ENCODE assay signal across 26 cellular contexts in the genomic region with DNA sequence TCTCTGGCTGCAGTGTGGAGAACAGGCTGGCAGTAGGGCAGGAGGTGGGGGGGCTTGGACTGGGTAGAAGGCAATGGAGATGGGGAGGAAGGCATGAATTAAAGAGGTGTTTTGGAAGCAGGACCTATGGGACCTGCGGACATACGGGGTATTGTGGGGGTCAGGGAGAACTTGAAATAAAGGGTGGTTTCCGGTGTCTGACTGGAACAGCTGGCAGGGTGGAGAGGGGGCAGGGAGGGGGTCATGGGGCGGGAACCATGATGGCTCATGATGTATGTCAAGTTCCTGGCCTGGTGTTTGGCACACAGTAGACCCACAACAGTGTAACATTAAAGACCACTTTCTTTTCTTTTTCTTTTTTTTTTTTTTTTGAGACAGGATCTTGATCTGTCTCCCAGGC. TPM values are rescaled to one million over a fixed set of nuclear protein-coding genes. Genes with fewer than 3 reads are reported as not detected.
"Had no signal": no experiment of that assay in that cellular context is flagged by ENCODE, and none has a peak within 500 bp of the region (broad histone marks: within the 10 kb centered on the region; RNA-seq: fewer than 3 reads in every experiment).

No MANE protein-coding gene starts in this region.

- H3K4me3 ChIP-seq: adrenal gland had no signal

- DNase-seq: activated B cell treated with CpG ODN at 0.5 μM for 24 hours; activated CD4-positive, alpha-beta memory T cell treated with anti-CD3 and anti-CD28 coated beads for 36 hours; activated CD4-positive, alpha-beta T cell treated with anti-CD3 and anti-CD28 coated beads, Interleukin-2, amount 10 ng/mL, durations not matched to agents 7 days and 5 days; activated gamma-delta T cell treated with Interleukin-2 at 50 U/mL for 16 hours; activated naive CD4-positive, alpha-beta T cell treated with anti-CD3 and anti-CD28 coated beads, Interleukin-2, amount 10 ng/mL, durations not matched to agents 7 days and 5 days; activated naive CD8-positive, alpha-beta T cell treated with anti-CD3 and anti-CD28 coated beads, Interleukin-2, amount 10 ng/mL, durations not matched to agents 7 days and 5 days; activated T-cell treated with anti-CD3 and anti-CD28 coated beads for 4 hours; activated T-cell treated with anti-CD3 and anti-CD28 coated beads, Interleukin-2, amount 50 U/mL, for 48 hours; anterior cingulate cortex; cerebellar nuclear complex; NCI-H1105 treated with DMSO at 0.1 percent for 48 hours; NCI-H1436 treated with DMSO at 0.1 percent for 48 hours; NCI-H187; NCI-H2081; NCI-H510A treated with DMSO at 0.1 percent for 48 hours; NCI-H69; NK-92 treated with Interleukin-12 subunit alpha and Interleukin-12 subunit beta, amount 100 ng/mL, for 24 hours; PC-3; SHP77; T-helper 17 cell; T-helper 9 cell had no signal

- H3K36me3 Mint-ChIP-seq: activated CD4-positive, alpha-beta memory T cell treated with anti-CD3 and anti-CD28 coated beads for 36 hours had no signal

- H3K4me3 Mint-ChIP-seq: activated B cell treated with CpG ODN at 0.5 μM for 24 hours; activated CD4-positive, alpha-beta memory T cell treated with anti-CD3 and anti-CD28 coated beads for 36 hours; activated CD4-positive, alpha-beta T cell treated with anti-CD3 and anti-CD28 coated beads, Interleukin-2, amount 10 ng/mL, durations not matched to agents 7 days and 5 days; activated naive CD4-positive, alpha-beta T cell treated with anti-CD3 and anti-CD28 coated beads, Interleukin-2, amount 10 ng/mL, durations not matched to agents 7 days and 5 days; activated naive CD8-positive, alpha-beta T cell treated with anti-CD3 and anti-CD28 coated beads, Interleukin-2, amount 10 ng/mL, durations not matched to agents 7 days and 5 days; T-helper 17 cell had no signal

- ATAC-seq: PC-3, T-helper 17 cell had no signal

- H3K9me3 ChIP-seq: adrenal gland had no signal

- H3K9me3 Mint-ChIP-seq: activated B cell treated with CpG ODN at 0.5 μM for 24 hours; activated CD4-positive, alpha-beta memory T cell treated with anti-CD3 and anti-CD28 coated beads for 36 hours; activated CD4-positive, alpha-beta T cell treated with anti-CD3 and anti-CD28 coated beads, Interleukin-2, amount 10 ng/mL, durations not matched to agents 7 days and 5 days; activated naive CD4-positive, alpha-beta T cell treated with anti-CD3 and anti-CD28 coated beads, Interleukin-2, amount 10 ng/mL, durations not matched to agents 7 days and 5 days; activated naive CD8-positive, alpha-beta T cell treated with anti-CD3 and anti-CD28 coated beads, Interleukin-2, amount 10 ng/mL, durations not matched to agents 7 days and 5 days; activated T-helper 2 cell treated with anti-CD3 and anti-CD28 coated beads, Interferon-gamma antibody, Interleukin-2, Interleukin-4, amounts not matched to agents 10 μg/mL and 5 μg/mL and 100 μg/mL, durations not matched to agents 14 hours and 24 hours and 36 hours had no signal

- H3K27me3 Mint-ChIP-seq: activated B cell treated with CpG ODN at 0.5 μM for 24 hours; activated CD4-positive, alpha-beta memory T cell treated with anti-CD3 and anti-CD28 coated beads for 36 hours; activated CD4-positive, alpha-beta T cell treated with anti-CD3 and anti-CD28 coated beads, Interleukin-2, amount 10 ng/mL, durations not matched to agents 7 days and 5 days; activated naive CD4-positive, alpha-beta T cell treated with anti-CD3 and anti-CD28 coated beads, Interleukin-2, amount 10 ng/mL, durations not matched to agents 7 days and 5 days; activated naive CD8-positive, alpha-beta T cell treated with anti-CD3 and anti-CD28 coated beads, Interleukin-2, amount 10 ng/mL, durations not matched to agents 7 days and 5 days; T-helper 17 cell had no signal

- H3K27me3 ChIP-seq: adrenal gland had no signal

- H3K27ac Mint-ChIP-seq: activated B cell treated with CpG ODN at 0.5 μM for 24 hours; activated CD4-positive, alpha-beta memory T cell treated with anti-CD3 and anti-CD28 coated beads for 36 hours; activated CD4-positive, alpha-beta T cell treated with anti-CD3 and anti-CD28 coated beads, Interleukin-2, amount 10 ng/mL, durations not matched to agents 7 days and 5 days; activated naive CD4-positive, alpha-beta T cell treated with anti-CD3 and anti-CD28 coated beads, Interleukin-2, amount 10 ng/mL, durations not matched to agents 7 days and 5 days; activated naive CD8-positive, alpha-beta T cell treated with anti-CD3 and anti-CD28 coated beads, Interleukin-2, amount 10 ng/mL, durations not matched to agents 7 days and 5 days; activated T-helper 2 cell treated with anti-CD3 and anti-CD28 coated beads, Interferon-gamma antibody, Interleukin-2, Interleukin-4, amounts not matched to agents 10 μg/mL and 5 μg/mL and 100 μg/mL, durations not matched to agents 14 hours and 24 hours and 36 hours; T-helper 17 cell had no signal

- H3K27ac ChIP-seq: KMS-11 had no signal

- H3K4me2 ChIP-seq: KMS-11 had no signal

- H3K36me3 ChIP-seq: adrenal gland had no signal

RNA-seq across cellular contexts. Expression of gene NKX1-2, which starts 17.3 kb away (rescaled TPM):
- total RNA-seq: activated B cell treated with CpG ODN at 0.5 μM for 24 hours; activated CD4-positive, alpha-beta memory T cell treated with anti-CD3 and anti-CD28 coated beads for 36 hours; activated CD4-positive, alpha-beta T cell treated with anti-CD3 and anti-CD28 coated beads, Interleukin-2, amount 10 ng/mL, durations not matched to agents 7 days and 5 days; activated CD8-positive, alpha-beta memory T cell treated with anti-CD3 and anti-CD28 coated beads for 36 hours; activated naive CD8-positive, alpha-beta T cell treated with anti-CD3 and anti-CD28 coated beads, Interleukin-2, amount 10 ng/mL, durations not matched to agents 7 days and 5 days; activated T-helper 2 cell treated with anti-CD3 and anti-CD28 coated beads, Interferon-gamma antibody, Interleukin-2, Interleukin-4, amounts not matched to agents 10 μg/mL and 5 μg/mL and 100 μg/mL, durations not matched to agents 14 hours and 24 hours and 36 hours; adrenal gland; cardiac septum; T-helper 17 cell had no signal
- polyA plus RNA-seq: adrenal gland had no signal
